ENCODE assay signal across 11 cellular contexts in genomic region chr3:179020112-179020511, GRCh38. TPM values are rescaled to one million over a fixed set of nuclear protein-coding genes. Genes with fewer than 3 reads are reported as not detected.
DNase-seq lines count a peak whose midpoint lies in the region; ATAC-seq lines count a peak whose summit lies in the region.
"Had no signal": no experiment of that assay in that cellular context is flagged by ENCODE, and none has a peak within 500 bp of the region (broad histone marks: within the 10 kb centered on the region; RNA-seq: fewer than 3 reads in every experiment).

No MANE protein-coding gene starts in this region.

- H3K4me1 Mint-ChIP-seq in T-cell, result peaks cover 38 to 55% (median 40%) of the 10 kb centered on the region in 3 donors

- H3K9me3 Mint-ChIP-seq in T-cell, result no peaks in the 10 kb centered on the region

- H3K27ac Mint-ChIP-seq in T-cell, result peak overlapping the region; percentile 33 to 83

- POLR2A ChIA-PET in T-cell (lab: Charles Lee), result interaction anchor here in 1 of 2 donors (0.8 kb wide), 1 partner anchor 295 kb away, joined by 3 read pairs; no protein-coding TSS in a partner anchor

- peak overlapping the region in 1 of 3 donors; percentile 50 for H3K4me3 Mint-ChIP-seq in T-cell

- ATAC-seq in T-cell (replicated peaks in 1 of 4) (no peak), HG03342 (IDR thresholded peaks at IDR 0.05; ENCODE audit: unreplicated experiment) (no peak), GM21576 (IDR thresholded peaks at IDR 0.05; ENCODE audit: unreplicated experiment) (no peak), GM21360 (IDR thresholded peaks at IDR 0.05; ENCODE audit: unreplicated experiment) (no peak)

- peaks cover 3% of the 10 kb centered on the region for H3K36me3 Mint-ChIP-seq in T-cell

- CTCF ChIA-PET in T-cell (lab: Charles Lee), result interaction anchor here (0.5 to 2.5 kb wide), 4 partner anchors 17 to 434 kb away, joined by 3 to 9 read pairs (median 4); no protein-coding TSS in a partner anchor

- no peaks in the 10 kb centered on the region for H3K27me3 Mint-ChIP-seq in T-cell

- peak; percentile 35 for DNase-seq in NCI-H1092 treated with DMSO at 0.1 percent for 48 hours (lab: John Stamatoyannopoulos, UW)
- no peak for DNase-seq in NCI-H1092 (lab: John Stamatoyannopoulos, UW)
- no peak for DNase-seq in T-cell
- DNase-seq in glomerular endothelial cell (ENCODE audit: extremely low read depth, low read depth, low spot score), result peak; percentile 23
- peak; percentile 43 for DNase-seq in pulmonary artery endothelial cell (ENCODE audit: low read depth, low spot score)
- DNase-seq: activated CD4-positive, CD25-positive, alpha-beta regulatory T cell treated with anti-CD3 and anti-CD28 coated beads, Interleukin-2, amount 50 U/mL, for 72 hours; NCI-H345; small intestine had no signal

RNA-seq across cellular contexts. Expression of gene ZMAT3, which starts 51.5 kb away (rescaled TPM):
- total RNA-seq in T-cell (10 to 100 TPM; 17.6 to 24.2 (median 19.6) TPM), glomerular endothelial cell (64.3 and 70.1 TPM in 2 replicates), pulmonary artery endothelial cell (29.4 and 35.0 TPM in 2 replicates)

Comparison
In these comparisons a context has a peak if more than half of its experiments do, and no peak if none do; other contexts are left out.
1. DNase-seq: peak in NCI-H1092 treated with DMSO at 0.1 percent for 48 hours (single experiment), glomerular endothelial cell (single experiment) and pulmonary artery endothelial cell (single experiment); none in NCI-H1092 (single experiment) and T-cell (0 of 34).